ENCODE assay signal across 1 cellular context in genomic region chr2:134790487-134790886, GRCh38.
TF ChIP-seq lines count a peak whose summit lies in the region.

No MANE protein-coding gene starts in this region.

TF ChIP-seq in HepG2, 621 proteins besides CTCF, POLR2A, EP300 and RAD21:
- TF ChIP-seq MED8 (CRISPR knock-in tag; IDR thresholded peaks at IDR 0.05; ENCODE audit: insufficient replicate concordance) (no peak), ARNT2 (CRISPR knock-in tag; IDR thresholded peaks at IDR 0.05; ENCODE audit: low read depth) (no peak), HNRNPUL1 (IDR thresholded peaks at IDR 0.05; ENCODE audit: low read depth, low read length) (no peak), ZNF343 (CRISPR knock-in tag; IDR thresholded peaks at IDR 0.05) (no peak), NFATC3 (CRISPR knock-in tag; IDR thresholded peaks at IDR 0.05) (no peak), ZNF138 (CRISPR knock-in tag; IDR thresholded peaks at IDR 0.05; ENCODE audit: low read depth) (no peak), RBFOX2 (IDR thresholded peaks at IDR 0.05; ENCODE audit: low read depth, low read length) (no peak), ZNF547 (CRISPR knock-in tag; IDR thresholded peaks at IDR 0.05) (no peak), ZNF883 (CRISPR knock-in tag; IDR thresholded peaks at IDR 0.05; ENCODE audit: not compliant biosample characterization) (no peak), GABPB1 (CRISPR knock-in tag; IDR thresholded peaks at IDR 0.05) (no peak), ARID4A (CRISPR knock-in tag; IDR thresholded peaks at IDR 0.05; ENCODE audit: borderline replicate concordance) (no peak), ZNF724P (CRISPR knock-in tag; IDR thresholded peaks at IDR 0.05; ENCODE audit: borderline replicate concordance) (no peak), PRDM4 (CRISPR knock-in tag; IDR thresholded peaks at IDR 0.05; ENCODE audit: borderline replicate concordance) (no peak), SMAD9 (CRISPR knock-in tag; IDR thresholded peaks at IDR 0.05) (no peak)
- TF ChIP-seq, protein P1, sequence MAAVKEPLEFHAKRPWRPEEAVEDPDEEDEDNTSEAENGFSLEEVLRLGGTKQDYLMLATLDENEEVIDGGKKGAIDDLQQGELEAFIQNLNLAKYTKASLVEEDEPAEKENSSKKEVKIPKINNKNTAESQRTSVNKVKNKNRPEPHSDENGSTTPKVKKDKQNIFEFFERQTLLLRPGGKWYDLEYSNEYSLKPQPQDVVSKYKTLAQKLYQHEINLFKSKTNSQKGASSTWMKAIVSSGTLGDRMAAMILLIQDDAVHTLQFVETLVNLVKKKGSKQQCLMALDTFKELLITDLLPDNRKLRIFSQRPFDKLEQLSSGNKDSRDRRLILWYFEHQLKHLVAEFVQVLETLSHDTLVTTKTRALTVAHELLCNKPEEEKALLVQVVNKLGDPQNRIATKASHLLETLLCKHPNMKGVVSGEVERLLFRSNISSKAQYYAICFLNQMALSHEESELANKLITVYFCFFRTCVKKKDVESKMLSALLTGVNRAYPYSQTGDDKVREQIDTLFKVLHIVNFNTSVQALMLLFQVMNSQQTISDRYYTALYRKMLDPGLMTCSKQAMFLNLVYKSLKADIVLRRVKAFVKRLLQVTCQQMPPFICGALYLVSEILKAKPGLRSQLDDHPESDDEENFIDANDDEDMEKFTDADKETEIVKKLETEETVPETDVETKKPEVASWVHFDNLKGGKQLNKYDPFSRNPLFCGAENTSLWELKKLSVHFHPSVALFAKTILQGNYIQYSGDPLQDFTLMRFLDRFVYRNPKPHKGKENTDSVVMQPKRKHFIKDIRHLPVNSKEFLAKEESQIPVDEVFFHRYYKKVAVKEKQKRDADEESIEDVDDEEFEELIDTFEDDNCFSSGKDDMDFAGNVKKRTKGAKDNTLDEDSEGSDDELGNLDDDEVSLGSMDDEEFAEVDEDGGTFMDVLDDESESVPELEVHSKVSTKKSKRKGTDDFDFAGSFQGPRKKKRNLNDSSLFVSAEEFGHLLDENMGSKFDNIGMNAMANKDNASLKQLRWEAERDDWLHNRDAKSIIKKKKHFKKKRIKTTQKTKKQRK (IDR thresholded peaks at IDR 0.05; ENCODE audit: low read length) = no peak
- TF ChIP-seq, protein P2, sequence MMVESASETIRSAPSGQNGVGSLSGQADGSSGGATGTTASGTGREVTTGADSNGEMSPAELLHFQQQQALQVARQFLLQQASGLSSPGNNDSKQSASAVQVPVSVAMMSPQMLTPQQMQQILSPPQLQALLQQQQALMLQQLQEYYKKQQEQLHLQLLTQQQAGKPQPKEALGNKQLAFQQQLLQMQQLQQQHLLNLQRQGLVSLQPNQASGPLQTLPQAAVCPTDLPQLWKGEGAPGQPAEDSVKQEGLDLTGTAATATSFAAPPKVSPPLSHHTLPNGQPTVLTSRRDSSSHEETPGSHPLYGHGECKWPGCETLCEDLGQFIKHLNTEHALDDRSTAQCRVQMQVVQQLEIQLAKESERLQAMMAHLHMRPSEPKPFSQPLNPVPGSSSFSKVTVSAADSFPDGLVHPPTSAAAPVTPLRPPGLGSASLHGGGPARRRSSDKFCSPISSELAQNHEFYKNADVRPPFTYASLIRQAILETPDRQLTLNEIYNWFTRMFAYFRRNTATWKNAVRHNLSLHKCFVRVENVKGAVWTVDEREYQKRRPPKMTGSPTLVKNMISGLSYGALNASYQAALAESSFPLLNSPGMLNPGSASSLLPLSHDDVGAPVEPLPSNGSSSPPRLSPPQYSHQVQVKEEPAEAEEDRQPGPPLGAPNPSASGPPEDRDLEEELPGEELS (CRISPR knock-in tag; IDR thresholded peaks at IDR 0.05) = no peak
- TF ChIP-seq, protein P3, sequence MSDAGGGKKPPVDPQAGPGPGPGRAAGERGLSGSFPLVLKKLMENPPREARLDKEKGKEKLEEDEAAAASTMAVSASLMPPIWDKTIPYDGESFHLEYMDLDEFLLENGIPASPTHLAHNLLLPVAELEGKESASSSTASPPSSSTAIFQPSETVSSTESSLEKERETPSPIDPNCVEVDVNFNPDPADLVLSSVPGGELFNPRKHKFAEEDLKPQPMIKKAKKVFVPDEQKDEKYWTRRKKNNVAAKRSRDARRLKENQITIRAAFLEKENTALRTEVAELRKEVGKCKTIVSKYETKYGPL (CRISPR knock-in tag; IDR thresholded peaks at IDR 0.05) = no peak
